8 cellular contexts compared by ENCODE assay signal in the genomic region with DNA sequence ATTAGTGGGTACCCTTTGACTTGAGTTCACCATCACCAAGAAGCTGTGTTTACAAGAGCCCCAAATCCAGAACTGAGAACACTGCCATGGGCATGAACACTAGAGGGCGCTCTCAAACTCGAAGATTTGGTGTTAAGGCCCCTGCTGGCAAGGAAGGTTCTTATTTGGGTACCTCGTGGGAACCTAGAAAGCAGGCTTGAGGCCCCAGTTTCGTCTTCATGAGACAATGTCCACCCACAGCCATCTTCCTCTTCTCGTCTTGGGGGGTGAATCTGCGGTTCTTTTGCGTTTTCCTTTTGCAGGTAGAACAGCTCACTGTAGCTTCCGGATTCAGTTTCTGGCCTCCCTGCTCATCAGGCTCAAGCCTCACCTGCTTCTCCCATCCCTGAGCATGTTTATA.
A peak's percentile ranks its signal among the peaks of the same experiment; 100 is the strongest.
DNase-seq lines count a peak whose midpoint lies in the region; ATAC-seq lines count a peak whose summit lies in the region.

No MANE protein-coding gene starts in this region.

- no peaks in the 10 kb centered on the region for H3K4me1 Mint-ChIP-seq in activated CD8-positive, alpha-beta T cell treated with anti-CD3 and anti-CD28 coated beads, Interleukin-2, amount 10 ng/mL, durations not matched to agents 7 days and 5 days (ENCODE audit: low read depth)

- no peak overlapping the region for H3K4me3 Mint-ChIP-seq in activated CD8-positive, alpha-beta T cell treated with anti-CD3 and anti-CD28 coated beads, Interleukin-2, amount 10 ng/mL, durations not matched to agents 7 days and 5 days

- no peaks in the 10 kb centered on the region for H3K9me3 Mint-ChIP-seq in activated CD8-positive, alpha-beta T cell treated with anti-CD3 and anti-CD28 coated beads, Interleukin-2, amount 10 ng/mL, durations not matched to agents 7 days and 5 days (ENCODE audit: insufficient read depth)

- CTCF ChIA-PET in activated CD8-positive, alpha-beta T cell treated with anti-CD3 and anti-CD28 coated beads, Interleukin-2, amount 10 ng/mL, durations not matched to agents 7 days and 5 days (lab: Charles Lee): no interaction called here

- POLR2A ChIA-PET in activated CD8-positive, alpha-beta T cell treated with anti-CD3 and anti-CD28 coated beads, Interleukin-2, amount 10 ng/mL, durations not matched to agents 7 days and 5 days (lab: Charles Lee): no interaction called here

- no peaks in the 10 kb centered on the region for H3K36me3 Mint-ChIP-seq in activated CD8-positive, alpha-beta T cell treated with anti-CD3 and anti-CD28 coated beads, Interleukin-2, amount 10 ng/mL, durations not matched to agents 7 days and 5 days (ENCODE audit: low read depth)

- intact Hi-C loops in left cardiac atrium (cut with DNase I): loop anchor here in 1 of 2 donors (2.0 kb wide), 2 partner anchors 137 to 183 kb away; no protein-coding TSS in a partner anchor

- no peaks in the 10 kb centered on the region for H3K27me3 Mint-ChIP-seq in activated CD8-positive, alpha-beta T cell treated with anti-CD3 and anti-CD28 coated beads, Interleukin-2, amount 10 ng/mL, durations not matched to agents 7 days and 5 days (ENCODE audit: low read depth)

- ATAC-seq in GM18868 (IDR thresholded peaks at IDR 0.05; ENCODE audit: unreplicated experiment): peak; percentile 55
- peak; percentile 53 for ATAC-seq in HG03025 (IDR thresholded peaks at IDR 0.05; ENCODE audit: low FRiP score, unreplicated experiment)
- ATAC-seq in activated CD8-positive, alpha-beta T cell treated with anti-CD3 and anti-CD28 coated beads, Interleukin-2, amount 10 ng/mL, durations not matched to agents 7 days and 5 days: no peak
- peak; percentile 48 to 65 for ATAC-seq in left cardiac atrium

- no peak overlapping the region for H3K27ac Mint-ChIP-seq in activated CD8-positive, alpha-beta T cell treated with anti-CD3 and anti-CD28 coated beads, Interleukin-2, amount 10 ng/mL, durations not matched to agents 7 days and 5 days

- DNase-seq in CMK (ENCODE audit: low read depth) (peak; percentile 49), NCI-H446 (lab: John Stamatoyannopoulos, UW) (peak; percentile 65 to 81), left cardiac atrium (peak; percentile 36), GOT3 (lab: John Stamatoyannopoulos, UW) (no peak)
- peak; percentile 35 for DNase-seq in activated CD8-positive, alpha-beta T cell treated with anti-CD3 and anti-CD28 coated beads, Interleukin-2, amount 10 ng/mL, durations not matched to agents 7 days and 5 days
- peak; percentile 19 to 30 for DNase-seq in stimulated activated CD4-positive, alpha-beta T cell treated with anti-CD3 and anti-CD28 coated beads, Interleukin-2, amount 100 ng/mL, for 24 hours
